17 cellular contexts compared by ENCODE assay signal in the genomic region with DNA sequence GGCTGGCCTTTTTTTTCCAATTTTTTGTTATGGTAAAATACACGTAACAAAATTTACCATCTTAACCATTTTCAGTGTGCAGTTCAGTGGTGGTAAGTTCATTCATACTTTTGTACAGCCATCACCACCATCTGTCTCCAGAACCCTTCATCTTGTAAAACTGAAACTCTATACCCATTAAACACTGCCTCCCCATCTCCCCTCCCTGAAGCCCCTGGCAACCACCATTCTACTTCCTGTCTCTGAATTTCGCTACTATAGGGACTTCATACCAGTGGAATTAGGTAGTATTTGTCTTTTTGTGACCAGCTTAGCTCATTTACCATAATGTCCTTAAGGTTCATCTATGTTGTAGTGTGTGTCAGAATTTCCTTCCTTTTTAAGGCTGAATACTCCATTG. TPM values are rescaled to one million over a fixed set of nuclear protein-coding genes. Genes with fewer than 3 reads are reported as not detected.
DNase-seq lines count a peak whose midpoint lies in the region; ATAC-seq, FAIRE-seq and TF ChIP-seq lines count a peak whose summit lies in the region.
"Had no signal": no experiment of that assay in that cellular context is flagged by ENCODE, and none has a peak within 500 bp of the region (broad histone marks: within the 10 kb centered on the region; RNA-seq: fewer than 3 reads in every experiment).

No MANE protein-coding gene starts in this region.

- ATAC-seq in CD4-positive, alpha-beta T cell (ENCODE audit: poor library complexity), result peak; percentile 52
- ATAC-seq in HG03139 (IDR thresholded peaks at IDR 0.05; ENCODE audit: unreplicated experiment) (no peak), GM19324 (IDR thresholded peaks at IDR 0.05; ENCODE audit: low FRiP score, unreplicated experiment) (no peak)

- no peak overlapping the region for H2AFZ ChIP-seq in fibroblast of lung (ENCODE audit: low read length)

- H3K4me3 ChIP-seq in SK-N-MC (no peak overlapping the region), fibroblast of lung (replicated peaks in 1 of 4; ENCODE audit: control extremely low read depth in 1 of 4, insufficient read depth in 1 of 4, low read depth in 3 of 4, low read length in 4 of 4) (no peak overlapping the region), Peyer's patch (no peak overlapping the region)
- H3K4me3 ChIP-seq: skin epidermis had no signal

- intact Hi-C loops in CD4-positive, alpha-beta T cell (cut with DNase I, micrococcal nuclease), result no loop called here

- FAIRE-seq in RCC 7860 (lab: Jason Lieb, UNC), result no peak

- no peak overlapping the region for H3K4me2 ChIP-seq in fibroblast of lung (ENCODE audit: extremely low read depth, insufficient read depth, low read length)

- no peak for DNase-seq in CD4-positive, alpha-beta T cell
- DNase-seq in EH (ENCODE audit: low read depth) (peak; percentile 55), SK-N-MC (ENCODE audit: low read depth, low spot score) (no peak), fibroblast of lung (ENCODE audit: low read depth in 2 of 2) (peak; percentile 25 to 42), Peyer's patch (no peak), RCC 7860 (ENCODE audit: low spot score) (no peak)
- DNase-seq: activated effector memory CD4-positive, alpha-beta T cell treated with anti-CD3 and anti-CD28 coated beads, Interleukin-2, amount 50 U/mL, for 16 hours; C1 segment of cervical spinal cord; GDM1; GOT3; hippocampal formation; KG1; NCI-H1930; nucleus accumbens had no signal

- H3K9me3 Mint-ChIP-seq in CD4-positive, alpha-beta T cell, result no peaks in the 10 kb centered on the region

- peaks cover 5% of the 10 kb centered on the region for H3K36me3 ChIP-seq in SK-N-MC (ENCODE audit: insufficient read depth, low read length)
- H3K36me3 ChIP-seq in fibroblast of lung (ENCODE audit: control insufficient read depth, insufficient read depth, low read length), result peaks cover 2% of the 10 kb centered on the region
- no peaks in the 10 kb centered on the region for H3K36me3 ChIP-seq in Peyer's patch

- no peak overlapping the region for H3K4me3 Mint-ChIP-seq in CD4-positive, alpha-beta T cell

- CTCF ChIA-PET in CD4-positive, alpha-beta T cell (lab: Charles Lee), result no interaction called here

- no peaks in the 10 kb centered on the region for H3K27me3 Mint-ChIP-seq in CD4-positive, alpha-beta T cell

- H3K4me1 Mint-ChIP-seq in CD4-positive, alpha-beta T cell (ENCODE audit: low read depth), result peaks cover 22% of the 10 kb centered on the region

- H3K4me1 ChIP-seq in fibroblast of lung (ENCODE audit: control insufficient read depth, extremely low read depth, insufficient read depth, low read length), result peaks cover 4% of the 10 kb centered on the region
- no peaks in the 10 kb centered on the region for H3K4me1 ChIP-seq in Peyer's patch

- POLR2A ChIA-PET in CD4-positive, alpha-beta T cell (lab: Charles Lee), result interaction anchor here (1.0 kb wide), 1 partner anchor 9 kb away, joined by 3 read pairs; no protein-coding TSS in a partner anchor

- TF ChIP-seq CTCF in CD4-positive, alpha-beta T cell (IDR thresholded peaks at IDR 0.05), result no peak
- TF ChIP-seq CTCF in fibroblast of lung (conservative IDR thresholded peaks at IDR 0.05 in 1 of 2, IDR thresholded peaks at IDR 0.05 in 1 of 2; ENCODE audit: low read depth in 1 of 2, low read length in 2 of 2) (no peak), Peyer's patch (IDR thresholded peaks at IDR 0.05) (no peak)

- H3K27ac ChIP-seq in CD4-positive, alpha-beta T cell (ENCODE audit: low read depth, low read length), result no peak overlapping the region
- H3K27ac ChIP-seq in SK-N-MC (peak overlapping the region; percentile 55; the same call in 1 of the 2 replicates), fibroblast of lung (ENCODE audit: insufficient read depth, low read length) (no peak overlapping the region), Peyer's patch (no peak overlapping the region)
- H3K27ac ChIP-seq: skin epidermis had no signal

- no peaks in the 10 kb centered on the region for H3K9me3 ChIP-seq in CD4-positive, alpha-beta T cell (ENCODE audit: control insufficient read depth, low read length)
- H3K9me3 ChIP-seq in SK-N-MC (ENCODE audit: low read depth, low read length), result no peaks in the 10 kb centered on the region
- H3K9me3 ChIP-seq in fibroblast of lung (ENCODE audit: control insufficient read depth, insufficient read depth, low read depth, low read length), result no peaks in the 10 kb centered on the region
- no peaks in the 10 kb centered on the region for H3K9me3 ChIP-seq in Peyer's patch

- H3K27ac Mint-ChIP-seq in CD4-positive, alpha-beta T cell, result peak overlapping the region; percentile 19

- peaks cover 5% of the 10 kb centered on the region for H3K36me3 Mint-ChIP-seq in CD4-positive, alpha-beta T cell (ENCODE audit: low read depth)

- H3K79me2 ChIP-seq in fibroblast of lung (ENCODE audit: control insufficient read depth, insufficient read depth, low read length), result peaks cover 53% of the 10 kb centered on the region

- H3K9ac ChIP-seq in SK-N-MC (ENCODE audit: insufficient read length) (no peak overlapping the region), fibroblast of lung (ENCODE audit: insufficient read depth, low read length) (no peak overlapping the region)

- no peaks in the 10 kb centered on the region for H4K20me1 ChIP-seq in fibroblast of lung (ENCODE audit: control insufficient read depth, extremely low read depth, insufficient read depth, low read length)

- no peak for TF ChIP-seq POLR2A in Peyer's patch (IDR thresholded peaks at IDR 0.05)

- H3K27me3 ChIP-seq in CD4-positive, alpha-beta T cell (ENCODE audit: control insufficient read depth, insufficient read depth, low read length), result no peaks in the 10 kb centered on the region
- no peaks in the 10 kb centered on the region for H3K27me3 ChIP-seq in fibroblast of lung (ENCODE audit: control insufficient read depth, insufficient read depth, low read length)
- H3K27me3 ChIP-seq in Peyer's patch, result no peaks in the 10 kb centered on the region

RNA-seq across cellular contexts. Expression of a gene that starts 8.7 kb away (rescaled TPM):
- 10 to 100 TPM; 10.3 TPM for total RNA-seq in CD4-positive, alpha-beta T cell
- total RNA-seq in fibroblast of lung, result 8.5 and 12.2 TPM in 2 replicates
- polyA plus RNA-seq in fibroblast of lung, result 43.8 and 67.5 TPM in 2 replicates
- 19.9 and 22.8 TPM in 2 replicates for polyA plus RNA-seq in fibroblast of lung (2012)
- 15.0 and 23.7 TPM in 2 replicates for polyA minus RNA-seq in fibroblast of lung (ENCODE audit: low replicate concordance)
- 10 to 100 TPM in 3 of 4 donors, 1 to 10 TPM in 1; 7.4 to 28.1 (median 14.1) TPM for total RNA-seq in Peyer's patch

RNA-seq across cellular contexts. Expression of a gene that starts 57.7 kb away (rescaled TPM):
- 1 to 10 TPM; 1.1 to 1.4 TPM for total RNA-seq in CD4-positive, alpha-beta T cell
- not detected in 2 replicates for total RNA-seq in fibroblast of lung
- 0.06 TPM in 1 of 2 replicates, not detected in the other for polyA plus RNA-seq in fibroblast of lung
- 0.06 TPM in 1 of 2 replicates, not detected in the other for polyA plus RNA-seq in fibroblast of lung (2012)
- polyA minus RNA-seq in fibroblast of lung (ENCODE audit: low replicate concordance), result not detected in 2 replicates
- not detected for total RNA-seq in Peyer's patch

Comparison
In these comparisons a context has a peak if more than half of its experiments do, and no peak if none do; other contexts are left out.
1. DNase-seq: peak in EH (single experiment) and fibroblast of lung (2 of 2); none in CD4-positive, alpha-beta T cell (0 of 10), SK-N-MC (single experiment), Peyer's patch (0 of 3) and RCC 7860 (single experiment).